24 cellular contexts compared by ENCODE assay signal in the genomic region with DNA sequence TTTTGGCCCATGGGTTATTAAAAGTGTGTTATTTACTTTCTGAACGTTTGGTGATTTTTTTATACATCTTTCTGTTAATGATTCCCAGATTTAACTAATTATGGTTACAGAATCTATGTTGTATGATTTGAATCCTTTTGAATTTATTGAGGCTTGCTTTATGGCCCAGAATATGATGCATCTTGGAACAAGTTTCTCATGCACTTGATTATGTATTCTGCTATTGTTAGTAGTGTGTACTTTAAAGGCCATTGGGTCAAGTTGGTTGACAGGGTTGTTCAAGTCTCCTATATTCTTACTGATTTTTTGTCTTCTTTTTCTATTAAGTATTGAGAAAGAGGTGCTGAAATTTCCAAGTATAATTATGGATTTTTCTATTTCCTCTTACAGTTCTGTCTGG.
"Had no signal": no experiment of that assay in that cellular context is flagged by ENCODE, and none has a peak within 500 bp of the region (broad histone marks: within the 10 kb centered on the region; RNA-seq: fewer than 3 reads in every experiment).

No MANE protein-coding gene starts in this region.

- H3K4me3 ChIP-seq: heart right ventricle, hepatocyte, left ventricle myocardium inferior, lung, ovary, prostate gland, spleen, suprapubic skin, thoracic aorta, tibial artery, upper lobe of right lung had no signal

- H3K4me2 ChIP-seq: hepatocyte had no signal

- H3K4me1 ChIP-seq: prostate gland, suprapubic skin, tibial artery had no signal

- H2AFZ ChIP-seq: hepatocyte had no signal

- H3K27ac ChIP-seq: heart right ventricle, hepatocyte, left ventricle myocardium inferior, ovary, prostate gland, spleen, suprapubic skin, thoracic aorta, tibial artery, upper lobe of right lung had no signal

- H3K27me3 ChIP-seq: heart right ventricle, hepatocyte, ovary, spleen, suprapubic skin, tibial artery, upper lobe of right lung had no signal

- H3K9me3 ChIP-seq: heart right ventricle, left ventricle myocardium inferior, ovary, prostate gland, spleen, suprapubic skin, thoracic aorta, tibial artery, upper lobe of right lung had no signal

- DNase-seq: heart right ventricle; kidney; left ventricle myocardium inferior; mesendoderm; naive thymus-derived CD4-positive, alpha-beta T cell; ovary; posterior cingulate gyrus; retina; right cardiac atrium; small intestine; spleen; stimulated activated CD4-positive, alpha-beta T cell treated with anti-CD3 and anti-CD28 coated beads, Interleukin-4, amount 100 ng/mL, for 24 hours; stimulated activated naive CD4-positive, alpha-beta T cell; tibial artery; trophoblast cell; upper lobe of right lung had no signal

- H3K36me3 ChIP-seq: heart right ventricle, left ventricle myocardium inferior, ovary, prostate gland, spleen, suprapubic skin, thoracic aorta, tibial artery, upper lobe of right lung had no signal

- ATAC-seq: heart right ventricle; naive thymus-derived CD4-positive, alpha-beta T cell; natural killer cell treated with Interleukin-12 subunit alpha and Interleukin-12 subunit beta and Interleukin-15 and Interleukin-18, amount 100 ng/mL, for 72 hours; right cardiac atrium; sciatic nerve; stimulated activated effector memory CD8-positive, alpha-beta T cell treated with anti-CD3 and anti-CD28 coated beads, Interleukin-12 subunit alpha, Interleukin-12 subunit beta, amount 100 ng/mL, for 72 hours; upper lobe of right lung had no signal
